2 cellular contexts compared by ENCODE assay signal in the genomic region with DNA sequence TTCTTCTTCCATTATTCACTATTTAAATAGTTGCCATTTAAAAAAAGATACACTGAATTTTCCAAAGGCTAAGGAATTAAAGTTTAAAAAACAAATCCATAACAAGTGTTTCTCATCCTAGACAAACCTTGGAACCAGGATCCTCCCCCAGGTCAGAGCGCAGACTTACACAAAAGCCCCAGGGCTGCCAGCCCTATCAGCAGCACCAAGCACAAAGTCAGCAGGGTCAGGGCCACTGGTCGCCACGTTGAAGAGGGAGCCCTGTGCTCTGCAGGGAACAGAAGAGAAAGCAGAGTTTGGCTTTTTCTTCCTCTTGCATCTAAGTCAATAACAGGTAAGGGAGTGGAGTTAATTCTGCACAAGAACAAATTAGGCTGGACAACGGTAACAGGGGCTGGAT.
TF ChIP-seq lines count a peak whose summit lies in the region.

No MANE protein-coding gene starts in this region.

TF ChIP-seq in liver, 16 proteins besides CTCF, POLR2A, EP300 and RAD21:
- TF ChIP-seq TAF1 (conservative IDR thresholded peaks at IDR 0.05) (no peak), YY1 (IDR thresholded peaks at IDR 0.05) (peak; percentile 45), HNF4A (conservative IDR thresholded peaks at IDR 0.05) (peak; percentile 67 to 74), HNF4G (IDR thresholded peaks at IDR 0.05) (no peak), EGR1 (IDR thresholded peaks at IDR 0.05; ENCODE audit: low read depth in 2 of 2) (no peak), NR2F2 (IDR thresholded peaks at IDR 0.05) (no peak), FOXA1 (IDR thresholded peaks at IDR 0.05) (no peak), RXRA (IDR thresholded peaks at IDR 0.05) (peak; percentile 37 to 62), SP1 (IDR thresholded peaks at IDR 0.05) (peak; percentile 38), FOXA2 (IDR thresholded peaks at IDR 0.05) (peak; percentile 37), GABPA (IDR thresholded peaks at IDR 0.05 in 1 of 2, conservative IDR thresholded peaks at IDR 0.05 in 1 of 2) (no peak), JUND (IDR thresholded peaks at IDR 0.05) (no peak)
- TF ChIP-seq, protein P1, sequence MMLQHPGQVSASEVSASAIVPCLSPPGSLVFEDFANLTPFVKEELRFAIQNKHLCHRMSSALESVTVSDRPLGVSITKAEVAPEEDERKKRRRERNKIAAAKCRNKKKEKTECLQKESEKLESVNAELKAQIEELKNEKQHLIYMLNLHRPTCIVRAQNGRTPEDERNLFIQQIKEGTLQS (IDR thresholded peaks at IDR 0.05) = no peak
- TF ChIP-seq, protein P2, sequence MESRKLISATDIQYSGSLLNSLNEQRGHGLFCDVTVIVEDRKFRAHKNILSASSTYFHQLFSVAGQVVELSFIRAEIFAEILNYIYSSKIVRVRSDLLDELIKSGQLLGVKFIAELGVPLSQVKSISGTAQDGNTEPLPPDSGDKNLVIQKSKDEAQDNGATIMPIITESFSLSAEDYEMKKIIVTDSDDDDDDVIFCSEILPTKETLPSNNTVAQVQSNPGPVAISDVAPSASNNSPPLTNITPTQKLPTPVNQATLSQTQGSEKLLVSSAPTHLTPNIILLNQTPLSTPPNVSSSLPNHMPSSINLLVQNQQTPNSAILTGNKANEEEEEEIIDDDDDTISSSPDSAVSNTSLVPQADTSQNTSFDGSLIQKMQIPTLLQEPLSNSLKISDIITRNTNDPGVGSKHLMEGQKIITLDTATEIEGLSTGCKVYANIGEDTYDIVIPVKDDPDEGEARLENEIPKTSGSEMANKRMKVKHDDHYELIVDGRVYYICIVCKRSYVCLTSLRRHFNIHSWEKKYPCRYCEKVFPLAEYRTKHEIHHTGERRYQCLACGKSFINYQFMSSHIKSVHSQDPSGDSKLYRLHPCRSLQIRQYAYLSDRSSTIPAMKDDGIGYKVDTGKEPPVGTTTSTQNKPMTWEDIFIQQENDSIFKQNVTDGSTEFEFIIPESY (IDR thresholded peaks at IDR 0.05) = no peak
- TF ChIP-seq, protein P3, sequence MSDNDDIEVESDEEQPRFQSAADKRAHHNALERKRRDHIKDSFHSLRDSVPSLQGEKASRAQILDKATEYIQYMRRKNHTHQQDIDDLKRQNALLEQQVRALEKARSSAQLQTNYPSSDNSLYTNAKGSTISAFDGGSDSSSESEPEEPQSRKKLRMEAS (IDR thresholded peaks at IDR 0.05) = no peak
- TF ChIP-seq, protein P4, sequence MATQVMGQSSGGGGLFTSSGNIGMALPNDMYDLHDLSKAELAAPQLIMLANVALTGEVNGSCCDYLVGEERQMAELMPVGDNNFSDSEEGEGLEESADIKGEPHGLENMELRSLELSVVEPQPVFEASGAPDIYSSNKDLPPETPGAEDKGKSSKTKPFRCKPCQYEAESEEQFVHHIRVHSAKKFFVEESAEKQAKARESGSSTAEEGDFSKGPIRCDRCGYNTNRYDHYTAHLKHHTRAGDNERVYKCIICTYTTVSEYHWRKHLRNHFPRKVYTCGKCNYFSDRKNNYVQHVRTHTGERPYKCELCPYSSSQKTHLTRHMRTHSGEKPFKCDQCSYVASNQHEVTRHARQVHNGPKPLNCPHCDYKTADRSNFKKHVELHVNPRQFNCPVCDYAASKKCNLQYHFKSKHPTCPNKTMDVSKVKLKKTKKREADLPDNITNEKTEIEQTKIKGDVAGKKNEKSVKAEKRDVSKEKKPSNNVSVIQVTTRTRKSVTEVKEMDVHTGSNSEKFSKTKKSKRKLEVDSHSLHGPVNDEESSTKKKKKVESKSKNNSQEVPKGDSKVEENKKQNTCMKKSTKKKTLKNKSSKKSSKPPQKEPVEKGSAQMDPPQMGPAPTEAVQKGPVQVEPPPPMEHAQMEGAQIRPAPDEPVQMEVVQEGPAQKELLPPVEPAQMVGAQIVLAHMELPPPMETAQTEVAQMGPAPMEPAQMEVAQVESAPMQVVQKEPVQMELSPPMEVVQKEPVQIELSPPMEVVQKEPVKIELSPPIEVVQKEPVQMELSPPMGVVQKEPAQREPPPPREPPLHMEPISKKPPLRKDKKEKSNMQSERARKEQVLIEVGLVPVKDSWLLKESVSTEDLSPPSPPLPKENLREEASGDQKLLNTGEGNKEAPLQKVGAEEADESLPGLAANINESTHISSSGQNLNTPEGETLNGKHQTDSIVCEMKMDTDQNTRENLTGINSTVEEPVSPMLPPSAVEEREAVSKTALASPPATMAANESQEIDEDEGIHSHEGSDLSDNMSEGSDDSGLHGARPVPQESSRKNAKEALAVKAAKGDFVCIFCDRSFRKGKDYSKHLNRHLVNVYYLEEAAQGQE (IDR thresholded peaks at IDR 0.05) = no peak
TF ChIP-seq in liver: peak in this region for 5.

TF ChIP-seq in HepG2, 621 proteins besides CTCF, POLR2A, EP300 and RAD21:
- TF ChIP-seq, protein P5, sequence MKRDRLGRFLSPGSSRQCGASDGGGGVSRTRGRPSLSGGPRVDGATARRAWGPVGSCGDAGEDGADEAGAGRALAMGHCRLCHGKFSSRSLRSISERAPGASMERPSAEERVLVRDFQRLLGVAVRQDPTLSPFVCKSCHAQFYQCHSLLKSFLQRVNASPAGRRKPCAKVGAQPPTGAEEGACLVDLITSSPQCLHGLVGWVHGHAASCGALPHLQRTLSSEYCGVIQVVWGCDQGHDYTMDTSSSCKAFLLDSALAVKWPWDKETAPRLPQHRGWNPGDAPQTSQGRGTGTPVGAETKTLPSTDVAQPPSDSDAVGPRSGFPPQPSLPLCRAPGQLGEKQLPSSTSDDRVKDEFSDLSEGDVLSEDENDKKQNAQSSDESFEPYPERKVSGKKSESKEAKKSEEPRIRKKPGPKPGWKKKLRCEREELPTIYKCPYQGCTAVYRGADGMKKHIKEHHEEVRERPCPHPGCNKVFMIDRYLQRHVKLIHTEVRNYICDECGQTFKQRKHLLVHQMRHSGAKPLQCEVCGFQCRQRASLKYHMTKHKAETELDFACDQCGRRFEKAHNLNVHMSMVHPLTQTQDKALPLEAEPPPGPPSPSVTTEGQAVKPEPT (CRISPR knock-in tag; IDR thresholded peaks at IDR 0.05; ENCODE audit: low read depth) = no peak
- TF ChIP-seq, protein P6, sequence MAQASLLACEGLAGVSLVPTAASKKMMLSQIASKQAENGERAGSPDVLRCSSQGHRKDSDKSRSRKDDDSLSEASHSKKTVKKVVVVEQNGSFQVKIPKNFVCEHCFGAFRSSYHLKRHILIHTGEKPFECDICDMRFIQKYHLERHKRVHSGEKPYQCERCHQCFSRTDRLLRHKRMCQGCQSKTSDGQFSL (CRISPR knock-in tag; IDR thresholded peaks at IDR 0.05) = no peak
- TF ChIP-seq ZC3H13 (CRISPR knock-in tag; IDR thresholded peaks at IDR 0.05) = no peak
- TF ChIP-seq FOXP1 (IDR thresholded peaks at IDR 0.05) = no peak
- no peak for TF ChIP-seq FOXP1 (CRISPR knock-in tag; IDR thresholded peaks at IDR 0.05)
- TF ChIP-seq ZNF317 (CRISPR knock-in tag; IDR thresholded peaks at IDR 0.05) = no peak
- TF ChIP-seq, protein P7, sequence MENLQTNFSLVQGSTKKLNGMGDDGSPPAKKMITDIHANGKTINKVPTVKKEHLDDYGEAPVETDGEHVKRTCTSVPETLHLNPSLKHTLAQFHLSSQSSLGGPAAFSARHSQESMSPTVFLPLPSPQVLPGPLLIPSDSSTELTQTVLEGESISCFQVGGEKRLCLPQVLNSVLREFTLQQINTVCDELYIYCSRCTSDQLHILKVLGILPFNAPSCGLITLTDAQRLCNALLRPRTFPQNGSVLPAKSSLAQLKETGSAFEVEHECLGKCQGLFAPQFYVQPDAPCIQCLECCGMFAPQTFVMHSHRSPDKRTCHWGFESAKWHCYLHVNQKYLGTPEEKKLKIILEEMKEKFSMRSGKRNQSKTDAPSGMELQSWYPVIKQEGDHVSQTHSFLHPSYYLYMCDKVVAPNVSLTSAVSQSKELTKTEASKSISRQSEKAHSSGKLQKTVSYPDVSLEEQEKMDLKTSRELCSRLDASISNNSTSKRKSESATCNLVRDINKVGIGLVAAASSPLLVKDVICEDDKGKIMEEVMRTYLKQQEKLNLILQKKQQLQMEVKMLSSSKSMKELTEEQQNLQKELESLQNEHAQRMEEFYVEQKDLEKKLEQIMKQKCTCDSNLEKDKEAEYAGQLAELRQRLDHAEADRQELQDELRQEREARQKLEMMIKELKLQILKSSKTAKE (CRISPR knock-in tag; IDR thresholded peaks at IDR 0.05; ENCODE audit: borderline replicate concordance) = no peak
- TF ChIP-seq CCAR2 (optimal IDR thresholded peaks at IDR 0.05; ENCODE audit: low read depth, low read length) = no peak
